In genomic region chr13:44259045-44260042, GRCh38 we compare ENCODE assay signal across 8 cellular contexts.
A peak's percentile ranks its signal among the peaks of the same experiment; 100 is the strongest.
DNase-seq lines count a peak whose midpoint lies in the region; ATAC-seq and TF ChIP-seq lines count a peak whose summit lies in the region.

No MANE protein-coding gene starts in this region.

- no peaks in the 10 kb centered on the region for H3K27me3 ChIP-seq in Karpas-422 (ENCODE audit: low read length)
- H3K27me3 ChIP-seq in dorsolateral prefrontal cortex, result no peaks in the 10 kb centered on the region

- intact Hi-C loops in dorsolateral prefrontal cortex (cut with DNase I), result no loop called here

- H3K4me3 ChIP-seq in Karpas-422 (ENCODE audit: low read length), result no peak overlapping the region
- H3K4me3 ChIP-seq in dorsolateral prefrontal cortex, result peak overlapping the region in 3 of 59 donors; percentile 12 to 23 (median 15)

- H2AFZ ChIP-seq in Karpas-422 (ENCODE audit: low read length), result peak overlapping the region; percentile 49; the same call in 1 of the 2 replicates

- no peaks in the 10 kb centered on the region for H3K9me2 ChIP-seq in Karpas-422 (replicated peaks; ENCODE audit: insufficient read depth, low read length)

- H3K27ac Mint-ChIP-seq in activated CD4-positive, alpha-beta T cell treated with anti-CD3 and anti-CD28 coated beads, Interleukin-2, amount 10 ng/mL, durations not matched to agents 7 days and 5 days, result peak overlapping the region; percentile 80

- peaks cover 16% of the 10 kb centered on the region for H3K4me1 Mint-ChIP-seq in activated CD4-positive, alpha-beta T cell treated with anti-CD3 and anti-CD28 coated beads, Interleukin-2, amount 10 ng/mL, durations not matched to agents 7 days and 5 days

- H3K79me2 ChIP-seq in Karpas-422 (ENCODE audit: low read length), result no peaks in the 10 kb centered on the region

- peak; percentile 82 for ATAC-seq in GM21526 (IDR thresholded peaks at IDR 0.05; ENCODE audit: low FRiP score, unreplicated experiment)

- POLR2A ChIA-PET in activated CD4-positive, alpha-beta T cell treated with anti-CD3 and anti-CD28 coated beads, Interleukin-2, amount 10 ng/mL, durations not matched to agents 7 days and 5 days (lab: Charles Lee), result interaction anchor here (0.6 kb wide), 1 partner anchor 12 kb away, joined by 3 read pairs; no protein-coding TSS in a partner anchor

- no peaks in the 10 kb centered on the region for H4K20me1 ChIP-seq in Karpas-422 (ENCODE audit: insufficient read depth, low read depth, low read length)

- H3K9me3 Mint-ChIP-seq in activated CD4-positive, alpha-beta T cell treated with anti-CD3 and anti-CD28 coated beads, Interleukin-2, amount 10 ng/mL, durations not matched to agents 7 days and 5 days, result peaks cover 5% of the 10 kb centered on the region

- H3K36me3 ChIP-seq in Karpas-422 (ENCODE audit: insufficient read depth, low read length), result no peaks in the 10 kb centered on the region

- peak overlapping the region; percentile 64 for H3K4me3 Mint-ChIP-seq in activated CD4-positive, alpha-beta T cell treated with anti-CD3 and anti-CD28 coated beads, Interleukin-2, amount 10 ng/mL, durations not matched to agents 7 days and 5 days

- DNase-seq in EL, result peak; percentile 44
- no peak for DNase-seq in Karpas-422
- peak; percentile 48 for DNase-seq in activated CD4-positive, alpha-beta T cell treated with anti-CD3 and anti-CD28 coated beads, Interleukin-2, amount 10 ng/mL, durations not matched to agents 7 days and 5 days
- peak in 2 of 10 donors; percentile 20 to 44 for DNase-seq in dorsolateral prefrontal cortex
- DNase-seq in stimulated activated CD4-positive, alpha-beta T cell treated with anti-CD3 and anti-CD28 coated beads, Interleukin-15, amount 100 ng/mL, for 24 hours, result peak; percentile 87
- no peak for DNase-seq in kidney glomerular epithelial cell (lab: John Stamatoyannopoulos, UW)
- no peak for DNase-seq in NCI-H774 (lab: John Stamatoyannopoulos, UW)

- H3K27me3 Mint-ChIP-seq in activated CD4-positive, alpha-beta T cell treated with anti-CD3 and anti-CD28 coated beads, Interleukin-2, amount 10 ng/mL, durations not matched to agents 7 days and 5 days, result peaks cover 7% of the 10 kb centered on the region

- H3K9ac ChIP-seq in Karpas-422 (ENCODE audit: low read length), result peak overlapping the region; percentile 18; the same call in 1 of the 2 replicates

- H3K4me2 ChIP-seq in Karpas-422 (ENCODE audit: low read depth, low read length, poor library complexity, severe bottlenecking), result peak overlapping the region; percentile 20

- no peaks in the 10 kb centered on the region for H3K9me3 ChIP-seq in Karpas-422 (ENCODE audit: low read length)

- CTCF ChIA-PET in activated CD4-positive, alpha-beta T cell treated with anti-CD3 and anti-CD28 coated beads, Interleukin-2, amount 10 ng/mL, durations not matched to agents 7 days and 5 days (lab: Charles Lee), result interaction anchor here (0.6 kb wide), 1 partner anchor 11 kb away, joined by 5 read pairs; no protein-coding TSS in a partner anchor

- no peak for TF ChIP-seq CTCF in dorsolateral prefrontal cortex (IDR thresholded peaks at IDR 0.05 in 54 of 56, conservative IDR thresholded peaks at IDR 0.05 in 2 of 56; ENCODE audit: low read depth in 1 of 56, partially characterized antibody in 56 of 56)

- peaks cover 9% of the 10 kb centered on the region for H3K4me1 ChIP-seq in Karpas-422 (ENCODE audit: low read length)

- H3K36me3 Mint-ChIP-seq in activated CD4-positive, alpha-beta T cell treated with anti-CD3 and anti-CD28 coated beads, Interleukin-2, amount 10 ng/mL, durations not matched to agents 7 days and 5 days (ENCODE audit: low read depth), result no peaks in the 10 kb centered on the region

- H3K27ac ChIP-seq in Karpas-422 (ENCODE audit: low read length) (no peak overlapping the region), dorsolateral prefrontal cortex (peak overlapping the region in 52 of 59 donors; percentile 2 to 83 (median 57))

Comparison
In these comparisons a context has a peak if more than half of its experiments do, and no peak if none do; other contexts are left out.
1. DNase-seq: peak in EL (single experiment), activated CD4-positive, alpha-beta T cell treated with anti-CD3 and anti-CD28 coated beads, Interleukin-2, amount 10 ng/mL, durations not matched to agents 7 days and 5 days (single experiment) and stimulated activated CD4-positive, alpha-beta T cell treated with anti-CD3 and anti-CD28 coated beads, Interleukin-15, amount 100 ng/mL, for 24 hours (single experiment); none in Karpas-422 (single experiment), kidney glomerular epithelial cell (single experiment) and NCI-H774 (single experiment).